24 cellular contexts compared by ENCODE assay signal in genomic region chr2:106339156-106339555, GRCh38.
"Had no signal": no experiment of that assay in that cellular context is flagged by ENCODE, and none has a peak within 500 bp of the region (broad histone marks: within the 10 kb centered on the region; RNA-seq: fewer than 3 reads in every experiment).

No MANE protein-coding gene starts in this region.

- H3K4me3 Mint-ChIP-seq: dendritic cell treated with granulocyte-macrophage colony-stimulating factor and Interleukin-4, amounts not matched to agents 40 ng/mL and 50 ng/mL, for 4 days; effector memory CD8-positive, alpha-beta T cell; memory B cell; naive B cell; type B pancreatic cell had no signal

- H3K4me1 ChIP-seq: gastroesophageal sphincter, lower lobe of right lung, sigmoid colon, stomach had no signal

- H3K27me3 ChIP-seq: esophagus squamous epithelium, gastroesophageal sphincter, ovary, right atrium auricular region, sigmoid colon, stomach, thyroid gland had no signal

- DNase-seq: effector memory CD8-positive, alpha-beta T cell; esophagus squamous epithelium; foreskin fibroblast; glutamatergic neuron; islet precursor cell; left ventricle myocardium inferior; lower lobe of right lung; midbrain; naive B cell; nucleus accumbens; ovary; sigmoid colon; stimulated activated CD4-positive, alpha-beta T cell treated with anti-CD3 and anti-CD28 coated beads, Interleukin-2, amount 100 ng/mL, for 24 hours; stimulated activated CD4-positive, alpha-beta T cell treated with anti-CD3 and anti-CD28 coated beads, Interleukin-4, amount 100 ng/mL, for 4 hours; stomach; substantia nigra; thyroid gland had no signal

- H3K4me1 Mint-ChIP-seq: memory B cell, naive B cell had no signal

- H3K27ac Mint-ChIP-seq: dendritic cell treated with granulocyte-macrophage colony-stimulating factor and Interleukin-4, amounts not matched to agents 40 ng/mL and 50 ng/mL, for 4 days; effector memory CD8-positive, alpha-beta T cell; memory B cell had no signal

- ATAC-seq: effector memory CD8-positive, alpha-beta T cell; gastroesophageal sphincter; lower lobe of right lung had no signal

- H3K36me3 ChIP-seq: esophagus squamous epithelium, gastroesophageal sphincter, left ventricle myocardium inferior, lower lobe of right lung, ovary, right atrium auricular region, sigmoid colon, stomach, thyroid gland had no signal

- H3K4me3 ChIP-seq: esophagus squamous epithelium, gastroesophageal sphincter, left ventricle myocardium inferior, lower lobe of right lung, ovary, right atrium auricular region, sigmoid colon, skin epidermis, stomach, thyroid gland had no signal

- H3K9me3 ChIP-seq: esophagus squamous epithelium, gastroesophageal sphincter, lower lobe of right lung, ovary, right atrium auricular region, sigmoid colon, thyroid gland had no signal

- H3K27me3 Mint-ChIP-seq: dendritic cell treated with granulocyte-macrophage colony-stimulating factor and Interleukin-4, amounts not matched to agents 40 ng/mL and 50 ng/mL, for 4 days; type B pancreatic cell had no signal

- H3K27ac ChIP-seq: epithelial cell of prostate, esophagus squamous epithelium, gastroesophageal sphincter, left ventricle myocardium inferior, lower lobe of right lung, ovary, right atrium auricular region, sigmoid colon, skin epidermis, stomach, thyroid gland had no signal

- H3K9me3 Mint-ChIP-seq: effector memory CD8-positive, alpha-beta T cell had no signal

- H3K36me3 Mint-ChIP-seq: memory B cell, naive B cell, type B pancreatic cell had no signal
